8 cellular contexts compared by ENCODE assay signal in genomic region chr9:128099932-128100491, GRCh38. TPM values are rescaled to one million over a fixed set of nuclear protein-coding genes. Genes with fewer than 3 reads are reported as not detected.
A peak's percentile ranks its signal among the peaks of the same experiment; 100 is the strongest.
DNase-seq lines count a peak whose midpoint lies in the region; ATAC-seq and TF ChIP-seq lines count a peak whose summit lies in the region.

No MANE protein-coding gene starts in this region.

- H3K36me3 ChIP-seq in BJ (ENCODE audit: control insufficient read depth, insufficient read depth, low read length): peaks cover 29% of the 10 kb centered on the region
- H3K36me3 ChIP-seq in esophagus (ENCODE audit: control insufficient read depth in 2 of 2, insufficient read depth in 2 of 2, low read length in 1 of 2): peaks cover 25 to 36% of the 10 kb centered on the region in 2 donors

- H3K27ac Mint-ChIP-seq in T-cell (peak overlapping the region; percentile 27 to 72), neural crest cell (ENCODE audit: unreplicated experiment) (no peak overlapping the region)

- DNase-seq in BJ (ENCODE audit: low read depth): no peak
- no peak for DNase-seq in T-cell
- DNase-seq in neural crest cell (ENCODE audit: low read depth, low spot score): no peak
- no peak for DNase-seq in NCI-H526 (lab: John Stamatoyannopoulos, UW)

- H3K4me3 ChIP-seq in BJ (ENCODE audit: low read depth, low read length) (peak overlapping the region; percentile 49; the same call in 1 of the 2 replicates), esophagus (ENCODE audit: low read depth in 1 of 2, low read length in 2 of 2) (peak overlapping the region; percentile 54 to 61)

- H3K4me1 ChIP-seq in esophagus (ENCODE audit: control insufficient read depth in 2 of 2, insufficient read depth in 2 of 2, low read length in 1 of 2): peaks cover 14 to 27% of the 10 kb centered on the region in 2 donors

- no peaks in the 10 kb centered on the region for H3K9me3 Mint-ChIP-seq in T-cell
- H3K9me3 Mint-ChIP-seq in neural crest cell: no peaks in the 10 kb centered on the region

- H3K27me3 Mint-ChIP-seq in T-cell (no peaks in the 10 kb centered on the region), neural crest cell (ENCODE audit: low read depth) (no peaks in the 10 kb centered on the region)

- H3K4me1 Mint-ChIP-seq in T-cell (peaks cover 52 to 77% (median 76%) of the 10 kb centered on the region in 3 donors), neural crest cell (peaks cover 31% of the 10 kb centered on the region)

- peaks cover 24% of the 10 kb centered on the region for H3K36me3 Mint-ChIP-seq in T-cell
- H3K36me3 Mint-ChIP-seq in neural crest cell (ENCODE audit: low read depth): no peaks in the 10 kb centered on the region

- no peaks in the 10 kb centered on the region for H3K9me3 ChIP-seq in esophagus (ENCODE audit: control insufficient read depth in 2 of 2, insufficient read depth in 1 of 2, low read depth in 1 of 2, low read length in 1 of 2)

- H3K27me3 ChIP-seq in BJ (ENCODE audit: control insufficient read depth, insufficient read depth, low read length) (no peaks in the 10 kb centered on the region), esophagus (ENCODE audit: control insufficient read depth in 1 of 2, insufficient read depth in 2 of 2, low read length in 2 of 2) (no peaks in the 10 kb centered on the region)

- 47 to 50% methylated on average over 16 of the region's 16 CpGs for WGBS in esophagus, 2 donors

- H3K4me3 Mint-ChIP-seq in T-cell (peak overlapping the region in 1 of 3 donors; percentile 49), neural crest cell (peak overlapping the region; percentile 34)

- CTCF ChIA-PET in BJ (lab: Yijun Ruan, JAX): interaction anchor here (0.6 to 5.5 kb wide), 5 partner anchors 17 to 157 kb away, joined by 3 to 33 read pairs (median 3); no protein-coding TSS in a partner anchor
- CTCF ChIA-PET in T-cell (lab: Charles Lee): interaction anchor here (0.5 to 1.0 kb wide), 3 partner anchors 8 to 18 kb away, joined by 3 to 6 read pairs (median 3); no protein-coding TSS in a partner anchor

- no peak for TF ChIP-seq CTCF in BJ (IDR thresholded peaks at IDR 0.05; ENCODE audit: insufficient read depth, low read depth, low read length)
- TF ChIP-seq CTCF in neural crest cell (conservative IDR thresholded peaks at IDR 0.05): no peak

- peak in 2 of 4 experiments; percentile 27 to 51 for ATAC-seq in T-cell (replicated peaks in 1 of 4)
- no peak for ATAC-seq in GM18498 (IDR thresholded peaks at IDR 0.05; ENCODE audit: unreplicated experiment)
- ATAC-seq in GM21723 (IDR thresholded peaks at IDR 0.05; ENCODE audit: unreplicated experiment): no peak
- no peak for ATAC-seq in HG03565 (IDR thresholded peaks at IDR 0.05; ENCODE audit: unreplicated experiment)

- peak overlapping the region; percentile 89 to 99 for H3K27ac ChIP-seq in esophagus (ENCODE audit: low read depth in 2 of 2, low read length in 1 of 2)

- POLR2A ChIA-PET in BJ (lab: Charles Lee): no interaction called here
- POLR2A ChIA-PET in T-cell (lab: Charles Lee): interaction anchor here in 1 of 2 donors (0.6 kb wide), 1 partner anchor 20 kb away, joined by 5 read pairs; no protein-coding TSS in a partner anchor

RNA-seq across cellular contexts. Expression of gene PTGES2, which starts 27.5 kb away (rescaled TPM):
- polyA plus RNA-seq in BJ (2011; rRNA removed) (59.7 and 91.9 TPM in 2 replicates), esophagus (10 to 100 TPM; 59.0 to 59.4 TPM)
- 35.4 and 59.8 TPM in 2 replicates for polyA minus RNA-seq in BJ (2011; rRNA and poly(A)+ RNA removed)
- total RNA-seq in T-cell (10 to 100 TPM; 60.2 to 91.7 (median 79.2) TPM), neural crest cell (63.2 and 72.2 TPM in 2 replicates)

RNA-seq across cellular contexts. Expression of gene SLC25A25, which starts 32.0 kb away (rescaled TPM):
- polyA plus RNA-seq in BJ (2011; rRNA removed) (10.2 and 12.9 TPM in 2 replicates), esophagus (1 to 10 TPM; 9.6 to 10.0 TPM)
- polyA minus RNA-seq in BJ (2011; rRNA and poly(A)+ RNA removed): 12.9 and 21.2 TPM in 2 replicates
- total RNA-seq in T-cell (10 to 100 TPM; 11.8 to 21.0 (median 17.3) TPM), neural crest cell (13.9 and 16.8 TPM in 2 replicates)

RNA-seq across cellular contexts. Expression of gene NAIF1, which starts 32.9 kb away (rescaled TPM):
- polyA plus RNA-seq in BJ (2011; rRNA removed) (8.2 and 10.6 TPM in 2 replicates), esophagus (1 to 10 TPM; 6.1 to 6.9 TPM)
- polyA minus RNA-seq in BJ (2011; rRNA and poly(A)+ RNA removed): 5.4 and 8.1 TPM in 2 replicates
- total RNA-seq in T-cell (10 to 100 TPM; 11.6 to 14.9 (median 13.8) TPM), neural crest cell (9.8 and 11.8 TPM in 2 replicates)

RNA-seq across cellular contexts. Expression of gene LCN2, which starts 49.2 kb away (rescaled TPM):
- polyA plus RNA-seq in BJ (2011; rRNA removed) (not detected in 2 replicates), esophagus (1,000 to 10,000 TPM; 1,061 to 2,097 TPM)
- polyA minus RNA-seq in BJ (2011; rRNA and poly(A)+ RNA removed): not detected in 2 replicates
- total RNA-seq in T-cell (not detected), neural crest cell (not detected in 2 replicates)
